ENCODE assay signal across 9 cellular contexts in the genomic region with DNA sequence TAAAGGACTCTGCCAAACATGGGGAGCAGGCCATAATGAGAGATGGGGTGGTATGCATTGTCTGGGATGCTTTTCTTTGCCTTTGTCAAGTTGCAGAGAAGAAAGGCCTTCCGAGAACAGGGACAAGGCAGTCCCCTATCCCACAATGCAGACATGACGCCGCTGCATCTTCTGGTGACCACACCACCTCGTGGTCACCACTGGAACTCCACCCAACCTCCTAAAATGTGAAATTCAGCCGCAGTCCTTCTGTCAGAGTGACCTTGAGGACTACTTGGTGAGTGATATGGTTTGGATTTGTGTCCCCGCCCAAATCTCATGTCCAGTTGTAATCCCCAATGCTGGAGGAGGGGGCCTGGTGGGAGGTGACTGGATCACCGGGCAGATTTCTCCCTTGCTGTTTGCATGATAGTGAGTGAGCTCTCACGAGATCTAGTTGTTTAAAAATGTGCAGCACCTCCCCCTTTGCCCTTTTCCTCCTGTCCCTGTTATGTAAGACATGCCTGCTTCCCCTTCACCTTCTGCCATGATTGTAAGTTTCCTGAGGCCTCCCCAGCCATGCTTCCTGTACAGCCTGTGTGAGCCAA. TPM values are rescaled to one million over a fixed set of nuclear protein-coding genes. Genes with fewer than 3 reads are reported as not detected.
A peak's percentile ranks its signal among the peaks of the same experiment; 100 is the strongest.
DNase-seq lines count a peak whose midpoint lies in the region; ATAC-seq, FAIRE-seq and TF ChIP-seq lines count a peak whose summit lies in the region.
"Had no signal": no experiment of that assay in that cellular context is flagged by ENCODE, and none has a peak within 500 bp of the region (broad histone marks: within the 10 kb centered on the region; RNA-seq: fewer than 3 reads in every experiment).

No MANE protein-coding gene starts in this region.

- H4K20me1 ChIP-seq in GM12878 (ENCODE audit: control insufficient read depth, insufficient read depth), result no peaks in the 10 kb centered on the region

- SMC1A ChIA-PET in GM12878 (lab: Charles Lee; ENCODE audit: uncharacterized antibody, unreplicated experiment), result interaction anchor here (0.9 to 8.0 kb wide), 18 partner anchors 12 to 109 kb away, joined by 3 to 87 read pairs (median 4); partner anchors contain the start of gene FRMPD2

- H3K9me3 ChIP-seq in GM12878 (replicated peaks; ENCODE audit: control insufficient read depth, insufficient read depth, low read length), result peaks cover 2% of the 10 kb centered on the region; the same call in 2 of the 3 replicates

- intact Hi-C loops in GM12878 (cut with micrococcal nuclease; ENCODE audit: unreplicated experiment), result loop anchor here (1.0 to 5.0 kb wide), 3 partner anchors 13 to 383 kb away; no protein-coding TSS in a partner anchor

- ATAC-seq in SK-N-SH treated with all-trans-retinoic acid at 6 μM for 48 hours (peak; percentile 94), GM12878 (peak; percentile 60)

- BruUV-seq in GM12878 (replicated peaks; lab: Mats Ljungman, UMichigan), result no TSS peak

- POLR2A ChIA-PET in GM12878 (lab: Charles Lee), result interaction anchor here (1.0 to 6.7 kb wide), 3 partner anchors 12 to 15 kb away, joined by 4 to 43 read pairs (median 10); no protein-coding TSS in a partner anchor

- RAD21 ChIA-PET in GM12878 (lab: Charles Lee; ENCODE audit: unreplicated experiment), result interaction anchor here (0.6 to 5.2 kb wide), 12 partner anchors 10 to 88 kb away, joined by 3 to 45 read pairs (median 4); partner anchors contain the start of gene FRMPD2

- FAIRE-seq in GM12878 (lab: Jason Lieb, UNC), result peak; percentile 75

- TF ChIP-seq CTCF in GM13977 (IDR thresholded peaks at IDR 0.05; ENCODE audit: extremely low read depth, insufficient read depth, missing control alignments), result peak; percentile 86
- peak; percentile 69 for TF ChIP-seq CTCF in HL-60 (IDR thresholded peaks at IDR 0.05; ENCODE audit: insufficient read depth, low read length)
- peak; percentile 80 to 91 (median 86) for TF ChIP-seq CTCF in GM12878 (IDR thresholded peaks at IDR 0.05 in 2 of 3, conservative IDR thresholded peaks at IDR 0.05 in 1 of 3; ENCODE audit: control insufficient read depth in 2 of 3, extremely low read depth in 1 of 3, insufficient read depth in 1 of 3, low read depth in 3 of 3, low read length in 3 of 3)

- TF ChIP-seq POLR2A in GM12878 (IDR thresholded peaks at IDR 0.05; ENCODE audit: low read depth, low read length), result no peak

- H3K4me1 ChIP-seq in GM12878 (ENCODE audit: control insufficient read depth, insufficient read depth, low read length), result peaks cover 33% of the 10 kb centered on the region

- TF ChIP-seq RAD21 in GM12878 (IDR thresholded peaks at IDR 0.05; ENCODE audit: insufficient read depth, low read depth, low read length), result peak; percentile 86

- 16% methylated on average over 8 of the region's 8 CpGs for WGBS in GM12878 (ENCODE audit: insufficient coverage, insufficient replicate concordance, low lambda C conversion rate, missing lambda C conversion rate)

- no peaks in the 10 kb centered on the region for H3K79me2 ChIP-seq in GM12878 (ENCODE audit: control insufficient read depth, insufficient read depth, low read length)

- in situ Hi-C loops in GM13977 (cut with MboI; ENCODE audit: low pct_unique_long_range_greater_than_20kb, low sequenced_read_pairs, unreplicated experiment), result loop anchor here (10.0 kb wide), 1 partner anchor 75 kb away; no protein-coding TSS in a partner anchor
- in situ Hi-C loops in GM12878 (cut with MboI), result no loop called here

- CTCF ChIA-PET in GM12878 (lab: Yijun Ruan, JAX), result interaction anchor here (0.6 to 6.2 kb wide), 29 partner anchors 8 to 1401 kb away, joined by 3 to 87 read pairs (median 4); partner anchors contain the start of gene MAPK8

- H3K4me3 ChIP-seq in HL-60 (replicated peaks; ENCODE audit: insufficient read depth, low read length) (no peak overlapping the region), GM12878 (no peak overlapping the region)

- H3K27me3 ChIP-seq in HL-60 (ENCODE audit: insufficient read depth, poor library complexity, severe bottlenecking) (no peaks in the 10 kb centered on the region), GM12878 (replicated peaks in 1 of 2; ENCODE audit: control insufficient read depth in 2 of 2, insufficient read depth in 2 of 2, low read length in 1 of 2) (no peaks in the 10 kb centered on the region)

- DNase-seq in Ammon's horn (ENCODE audit: low spot score), result peak; percentile 80
- peak; percentile 40 for DNase-seq in GM13977 (ENCODE audit: low spot score)
- peak in 1 of 2 experiments; percentile 31 for DNase-seq in HL-60 (ENCODE audit: low read depth in 1 of 2, low spot score in 1 of 2)
- no peak for DNase-seq in GM12878 (ENCODE audit: low read depth, low spot score)
- DNase-seq in iPS-NIHi7 (ENCODE audit: extremely low spot score), result peak; percentile 81
- DNase-seq in stimulated activated CD4-positive, alpha-beta T cell treated with anti-CD3 and anti-CD28 coated beads, Interleukin-2, amount 100 ng/mL, for 4 hours (ENCODE audit: low read depth), result peak; percentile 8
- DNase-seq in HuH-7.5 (ENCODE audit: low spot score), result no peak

- no peak overlapping the region for H3K9ac ChIP-seq in GM12878 (ENCODE audit: control insufficient read depth, insufficient read depth, low read length)

- H3K27ac ChIP-seq in HL-60 (replicated peaks) (no peak overlapping the region), GM12878 (ENCODE audit: control insufficient read depth, insufficient read depth) (no peak overlapping the region)

- H3K4me2 ChIP-seq in GM12878 (ENCODE audit: control insufficient read depth, insufficient read depth), result no peak overlapping the region

- H2AFZ ChIP-seq in GM12878 (ENCODE audit: control insufficient read depth, low read depth, low read length), result peak overlapping the region; percentile 56

- no peak for TF ChIP-seq EP300 in GM12878 (IDR thresholded peaks at IDR 0.05; ENCODE audit: borderline replicate concordance in 1 of 2, control insufficient read depth in 1 of 2, low read depth in 2 of 2, low read length in 2 of 2)

- no peaks in the 10 kb centered on the region for H3K36me3 ChIP-seq in GM12878 (ENCODE audit: control insufficient read depth in 2 of 2, insufficient read depth in 2 of 2, low read length in 1 of 2)

TF ChIP-seq in SK-N-SH treated with all-trans-retinoic acid at 6 μM for 48 hours, 23 proteins besides CTCF, POLR2A, EP300 and RAD21 (continues in another document):
- no peak for TF ChIP-seq ARNTL (CRISPR knock-in tag; IDR thresholded peaks at IDR 0.05; ENCODE audit: borderline replicate concordance, low read depth)

TF ChIP-seq in GM12878, 131 proteins besides CTCF, POLR2A, EP300 and RAD21 (continues in another document):
- TF ChIP-seq ZNF24 (IDR thresholded peaks at IDR 0.05) (0 out of 2 replicates have a peak, but pooled peaks have one; percentile 6), SMC3 (IDR thresholded peaks at IDR 0.05; ENCODE audit: borderline replicate concordance, low read length) (peak; percentile 87), MTA2 (IDR thresholded peaks at IDR 0.05; ENCODE audit: low read depth) (0 out of 2 replicates have a peak, but pooled peaks have one; percentile 18)

RNA-seq across cellular contexts. Expression of gene FRMPD2, which starts 15.2 kb away (rescaled TPM):
- 83.6 and 99.6 TPM in 2 replicates for total RNA-seq in GM12878 (2013; cell fraction: nucleolus; rRNA removed)
- total RNA-seq in GM12878 (2014; rRNA removed) (1.3 and 2.3 TPM in 2 replicates), GM12878 (2014; rRNA removed; fragmentation: Illumina TruSeq; extraction: Trizol) (0.88 and 1.2 TPM in 2 replicates), GM12878 (2021) (1.4 and 2.1 TPM in 2 replicates)
- polyA plus RNA-seq in GM12878 (2011; ENCODE audit: low read depth), result 0.21 TPM
- polyA plus RNA-seq in GM12878 (2011; rRNA removed) (3.2 and 5.7 TPM in 2 replicates), GM12878 (2014; fragmentation: Illumina TruSeq; extraction: Trizol) (0.60 and 0.76 TPM in 2 replicates), GM12878 (2014; fragmentation: Nextera tagmentation; extraction: Ambion mirVana) (1 to 10 TPM in 1 of 2 experiments, under 1 TPM in 1; 0.38 to 1.2 TPM), GM12878 (2014; rRNA removed) (1.2 and 1.4 TPM in 2 replicates), GM12878 (2016; fragmentation: Nextera tagmentation; extraction: Ambion mirVana) (1 to 10 TPM; 1.4 to 1.6 TPM)
- polyA plus RNA-seq in GM12878 (2011; cell fraction: cytosol; rRNA removed), result 3.7 and 4.0 TPM in 2 replicates
- polyA plus RNA-seq in GM12878 (2011; cell fraction: nucleus; rRNA removed), result 12.6 and 17.6 TPM in 2 replicates
- polyA plus RNA-seq in GM12878 (2012), result 0.64 and 1.5 TPM in 2 replicates
- polyA minus RNA-seq in GM12878 (2011; rRNA and poly(A)+ RNA removed), result 6.7 and 11.3 TPM in 2 replicates
- 0.94 and 1.3 TPM in 2 replicates for polyA minus RNA-seq in GM12878 (2011; cell fraction: cytosol; rRNA and poly(A)+ RNA removed)
- polyA minus RNA-seq in GM12878 (2011; cell fraction: nucleus; rRNA and poly(A)+ RNA removed), result 12.0 and 23.8 TPM in 2 replicates
- polyA plus RNA-seq: IgD-negative memory B cell had no signal

RNA-seq across cellular contexts. Expression of gene MAPK8, which starts 16.7 kb away (rescaled TPM):
- total RNA-seq in GM12878 (2013; cell fraction: nucleolus; rRNA removed), result 283 and 289 TPM in 2 replicates
- total RNA-seq in GM12878 (2014; rRNA removed) (38.4 and 45.6 TPM in 2 replicates), GM12878 (2014; rRNA removed; fragmentation: Illumina TruSeq; extraction: Trizol) (45.1 and 46.3 TPM in 2 replicates), GM12878 (2021) (44.5 and 49.4 TPM in 2 replicates)
- polyA plus RNA-seq in GM12878 (2011; ENCODE audit: low read depth), result 5.9 TPM
- polyA plus RNA-seq in GM12878 (2011; rRNA removed) (102 and 143 TPM in 2 replicates), GM12878 (2014; fragmentation: Illumina TruSeq; extraction: Trizol) (61.4 and 74.0 TPM in 2 replicates), GM12878 (2014; fragmentation: Nextera tagmentation; extraction: Ambion mirVana) (1 to 10 TPM; 3.9 to 4.3 TPM), GM12878 (2014; rRNA removed) (32.7 and 39.8 TPM in 2 replicates), GM12878 (2016; fragmentation: Nextera tagmentation; extraction: Ambion mirVana) (10 to 100 TPM; 38.2 to 40.3 TPM)
- 41.0 and 52.2 TPM in 2 replicates for polyA plus RNA-seq in GM12878 (2011; cell fraction: cytosol; rRNA removed)
- 58.2 and 63.3 TPM in 2 replicates for polyA plus RNA-seq in GM12878 (2011; cell fraction: nucleus; rRNA removed)
- polyA plus RNA-seq in GM12878 (2012), result 20.4 and 27.9 TPM in 2 replicates
- 47.9 and 72.2 TPM in 2 replicates for polyA minus RNA-seq in GM12878 (2011; rRNA and poly(A)+ RNA removed)
- 23.1 and 25.4 TPM in 2 replicates for polyA minus RNA-seq in GM12878 (2011; cell fraction: cytosol; rRNA and poly(A)+ RNA removed)
- polyA minus RNA-seq in GM12878 (2011; cell fraction: nucleus; rRNA and poly(A)+ RNA removed), result 51.7 and 64.1 TPM in 2 replicates

Comparison
In these comparisons a context has a peak if more than half of its experiments do, and no peak if none do; other contexts are left out.
1. DNase-seq: peak in Ammon's horn (single experiment), GM13977 (single experiment), iPS-NIHi7 (single experiment) and stimulated activated CD4-positive, alpha-beta T cell treated with anti-CD3 and anti-CD28 coated beads, Interleukin-2, amount 100 ng/mL, for 4 hours (single experiment); none in GM12878 (single experiment) and HuH-7.5 (single experiment).
2. Peak in every context shown above with its lines, with median percentiles within 50 percentile points of each other: CTCF ChIP-seq.